In the genomic region with DNA sequence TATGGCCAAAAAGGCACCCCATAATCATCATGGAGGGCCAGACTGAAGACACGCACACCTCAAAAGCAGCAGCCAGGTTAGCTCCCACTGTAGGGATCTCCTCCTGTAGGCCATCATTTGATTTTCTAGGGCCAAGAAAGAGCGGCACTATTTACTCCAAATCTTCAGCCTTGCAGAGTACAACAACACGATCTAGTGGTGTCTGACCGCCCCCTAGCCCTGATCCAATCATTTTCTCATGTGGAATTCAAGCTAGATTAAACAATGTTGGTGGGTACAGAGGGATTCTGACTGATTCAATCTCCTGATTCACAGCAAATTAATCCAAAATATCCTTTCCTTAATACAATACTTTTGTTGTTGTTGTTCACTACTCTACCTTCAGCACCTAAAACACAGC, we compare ENCODE assay signal across 14 cellular contexts. TPM values are rescaled to one million over a fixed set of nuclear protein-coding genes. Genes with fewer than 3 reads are reported as not detected.
"Had no signal": no experiment of that assay in that cellular context is flagged by ENCODE, and none has a peak within 500 bp of the region (broad histone marks: within the 10 kb centered on the region; RNA-seq: fewer than 3 reads in every experiment).

No MANE protein-coding gene starts in this region.

- ATAC-seq: activated CD4-positive, CD25-positive, alpha-beta regulatory T cell treated with anti-CD3 and anti-CD28 coated beads, Interleukin-2, amount 50 U/mL, for 24 hours; esophagus mucosa; left lung; pancreas; upper lobe of right lung had no signal

- DNase-seq: caudate nucleus; colonic mucosa; left lung; naive thymus-derived CD4-positive, alpha-beta T cell; pancreas; stimulated activated CD4-positive, alpha-beta T cell treated with anti-CD3 and anti-CD28 coated beads, Interleukin-1b, Interleukin-23, amount 100 ng/mL, for 48 hours; upper lobe of right lung had no signal

- FAIRE-seq: keratinocyte, pancreas had no signal

- H3K27me3 ChIP-seq: pancreas had no signal

- H3K36me3 ChIP-seq: colonic mucosa, left lung, pancreas, thoracic aorta, upper lobe of right lung had no signal

- H3K9me3 Mint-ChIP-seq: activated naive CD4-positive, alpha-beta T cell treated with anti-CD3 and anti-CD28 coated beads, Interleukin-2, amount 10 ng/mL, durations not matched to agents 7 days and 5 days; naive thymus-derived CD4-positive, alpha-beta T cell had no signal

- H2AFZ ChIP-seq: hepatocyte had no signal

- H3K27ac ChIP-seq: colonic mucosa, hepatocyte, left lung, pancreas, thoracic aorta, upper lobe of right lung had no signal

- H3K4me3 ChIP-seq: colonic mucosa, hepatocyte, left lung, pancreas, thoracic aorta, upper lobe of right lung had no signal

- H3K4me1 ChIP-seq: colonic mucosa, pancreas, upper lobe of right lung had no signal

- H3K79me2 ChIP-seq: hepatocyte had no signal

- H3K4me2 ChIP-seq: hepatocyte had no signal

- H3K27ac Mint-ChIP-seq: activated naive CD4-positive, alpha-beta T cell treated with anti-CD3 and anti-CD28 coated beads, Interleukin-2, amount 10 ng/mL, durations not matched to agents 7 days and 5 days; naive thymus-derived CD4-positive, alpha-beta T cell had no signal

- H3K4me3 Mint-ChIP-seq: activated naive CD4-positive, alpha-beta T cell treated with anti-CD3 and anti-CD28 coated beads, Interleukin-2, amount 10 ng/mL, durations not matched to agents 7 days and 5 days; naive thymus-derived CD4-positive, alpha-beta T cell had no signal

- H3K9me3 ChIP-seq: colonic mucosa, left lung, pancreas, thoracic aorta, upper lobe of right lung had no signal

RNA-seq across cellular contexts. Expression of gene GNAS-AS1, which starts 12.5 kb away (rescaled TPM):
- total RNA-seq: glomerular endothelial cell, hepatocyte had no signal
- polyA plus RNA-seq: naive thymus-derived CD4-positive, alpha-beta T cell had no signal
